In genomic region chr6:4637691-4638433, GRCh38 we compare ENCODE assay signal across 10 cellular contexts.
DNase-seq lines count a peak whose midpoint lies in the region; TF ChIP-seq lines count a peak whose summit lies in the region.
"Had no signal": no experiment of that assay in that cellular context is flagged by ENCODE, and none has a peak within 500 bp of the region (broad histone marks: within the 10 kb centered on the region; RNA-seq: fewer than 3 reads in every experiment).

No MANE protein-coding gene starts in this region.

- no peak for TF ChIP-seq CTCF in fibroblast of pulmonary artery (IDR thresholded peaks at IDR 0.05; ENCODE audit: low read length, missing control alignments)

- no peak overlapping the region for H3K4me3 ChIP-seq in fibroblast of pulmonary artery (replicated peaks; ENCODE audit: low read depth, low read length)
- H3K4me3 ChIP-seq: gastroesophageal sphincter had no signal

- intact Hi-C loops in cardiac septum (cut with DNase I) = no loop called here

- peak; percentile 5 to 32 for DNase-seq in stimulated activated CD4-positive, alpha-beta T cell treated with anti-CD3 and anti-CD28 coated beads, Interleukin-12 subunit alpha, Interleukin-12 subunit beta, amount 100 ng/mL, for 24 hours (ENCODE audit: low read depth in 2 of 2)
- no peak for DNase-seq in stimulated activated CD4-positive, alpha-beta T cell treated with anti-CD3 and anti-CD28 coated beads, Interleukin-12 subunit alpha, Interleukin-12 subunit beta, amount 100 ng/mL, for 4 hours
- peak; percentile 33 for DNase-seq in MV-4-11 (lab: John Stamatoyannopoulos, UW)
- peak; percentile 76 for DNase-seq in fibroblast of pulmonary artery (ENCODE audit: low read depth)
- no peak for DNase-seq in NCI-H345 treated with DMSO at 0.1 percent for 48 hours (lab: John Stamatoyannopoulos, UW; ENCODE audit: unreplicated experiment)
- no peak for DNase-seq in cardiac septum (ENCODE audit: low spot score)
- DNase-seq in NCI-H2107 treated with DMSO at 0.1 percent for 48 hours (lab: John Stamatoyannopoulos, UW; ENCODE audit: unreplicated experiment) = no peak
- DNase-seq in NCI-H2107 (lab: John Stamatoyannopoulos, UW) = no peak
- DNase-seq: DND-41 had no signal

Comparison
In these comparisons a context has a peak if more than half of its experiments do, and no peak if none do; other contexts are left out.
1. DNase-seq: peak in stimulated activated CD4-positive, alpha-beta T cell treated with anti-CD3 and anti-CD28 coated beads, Interleukin-12 subunit alpha, Interleukin-12 subunit beta, amount 100 ng/mL, for 24 hours (2 of 2), MV-4-11 (single experiment) and fibroblast of pulmonary artery (single experiment); none in stimulated activated CD4-positive, alpha-beta T cell treated with anti-CD3 and anti-CD28 coated beads, Interleukin-12 subunit alpha, Interleukin-12 subunit beta, amount 100 ng/mL, for 4 hours (single experiment), NCI-H345 treated with DMSO at 0.1 percent for 48 hours (single experiment), cardiac septum (single experiment), NCI-H2107 treated with DMSO at 0.1 percent for 48 hours (single experiment) and NCI-H2107 (single experiment).